In the genomic region with DNA sequence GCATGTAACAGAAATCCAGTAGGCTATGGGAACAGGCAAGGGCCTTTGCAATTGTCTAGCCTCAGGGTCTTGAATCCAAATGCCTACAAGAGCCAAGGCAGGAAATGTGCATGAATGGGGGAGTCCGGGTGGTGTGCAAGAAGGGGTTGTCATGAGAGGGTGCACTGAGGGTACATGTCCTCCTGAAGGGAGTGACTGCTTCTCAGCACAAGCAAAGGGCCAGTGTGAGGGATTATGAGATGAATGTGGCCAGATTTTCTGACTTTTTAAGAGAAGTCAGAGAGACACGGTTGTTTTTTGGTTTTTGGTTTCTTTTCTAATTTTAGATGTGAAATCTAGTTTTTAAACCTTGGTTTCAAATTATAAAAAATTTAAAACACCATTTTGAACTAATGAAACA, we compare ENCODE assay signal across 13 cellular contexts.
DNase-seq lines count a peak whose midpoint lies in the region; ATAC-seq and TF ChIP-seq lines count a peak whose summit lies in the region.
"Had no signal": no experiment of that assay in that cellular context is flagged by ENCODE, and none has a peak within 500 bp of the region (broad histone marks: within the 10 kb centered on the region; RNA-seq: fewer than 3 reads in every experiment).

No MANE protein-coding gene starts in this region.

- H3K4me1 Mint-ChIP-seq in CD14-positive monocyte: peaks cover 16% of the 10 kb centered on the region
- H3K4me1 Mint-ChIP-seq: activated CD4-positive, alpha-beta T cell treated with anti-CD3 and anti-CD28 coated beads for 36 hours had no signal

- H3K9me3 ChIP-seq in effector memory CD4-positive, alpha-beta T cell (ENCODE audit: control insufficient read depth, low read length): no peaks in the 10 kb centered on the region
- H3K9me3 ChIP-seq: breast epithelium had no signal

- H3K27ac Mint-ChIP-seq in CD14-positive monocyte: no peak overlapping the region
- H3K27ac Mint-ChIP-seq: activated CD4-positive, alpha-beta T cell treated with anti-CD3 and anti-CD28 coated beads for 36 hours; activated T-helper 2 cell treated with anti-CD3 and anti-CD28 coated beads, Interferon-gamma antibody, Interleukin-2, Interleukin-4, amounts not matched to agents 10 μg/mL and 5 μg/mL and 100 μg/mL, durations not matched to agents 14 hours and 24 hours and 36 hours; B cell had no signal

- H3K36me3 Mint-ChIP-seq in CD14-positive monocyte: no peaks in the 10 kb centered on the region

- no peak overlapping the region for H3K4me3 ChIP-seq in effector memory CD4-positive, alpha-beta T cell (ENCODE audit: insufficient read depth, low read depth, low read length, poor library complexity, severe bottlenecking)
- H3K4me3 ChIP-seq: breast epithelium had no signal

- no peak overlapping the region for H3K27ac ChIP-seq in effector memory CD4-positive, alpha-beta T cell (ENCODE audit: insufficient read depth, low read length, poor library complexity, severe bottlenecking)
- H3K27ac ChIP-seq: breast epithelium, epithelial cell of prostate had no signal

- H3K27me3 ChIP-seq in effector memory CD4-positive, alpha-beta T cell (replicated peaks; ENCODE audit: control insufficient read depth, insufficient read depth, low read length, poor library complexity, severe bottlenecking): no peaks in the 10 kb centered on the region
- H3K27me3 ChIP-seq: breast epithelium had no signal

- no peaks in the 10 kb centered on the region for H3K36me3 ChIP-seq in effector memory CD4-positive, alpha-beta T cell (ENCODE audit: control insufficient read depth, insufficient read depth, low read length)
- H3K36me3 ChIP-seq: breast epithelium had no signal

- peaks cover 0 to 6% (median 5%) of the 10 kb centered on the region in 3 donors for H3K27me3 Mint-ChIP-seq in CD14-positive monocyte (ENCODE audit: low read depth in 3 of 3)
- H3K27me3 Mint-ChIP-seq: B cell had no signal

- H3K4me3 Mint-ChIP-seq in CD14-positive monocyte: no peak overlapping the region
- H3K4me3 Mint-ChIP-seq: activated CD4-positive, alpha-beta T cell treated with anti-CD3 and anti-CD28 coated beads for 36 hours; B cell had no signal

- peaks cover 0 to 3% (median 0%) of the 10 kb centered on the region in 7 donors for H3K9me3 Mint-ChIP-seq in CD14-positive monocyte
- H3K9me3 Mint-ChIP-seq: activated T-helper 2 cell treated with anti-CD3 and anti-CD28 coated beads, Interferon-gamma antibody, Interleukin-2, Interleukin-4, amounts not matched to agents 10 μg/mL and 5 μg/mL and 100 μg/mL, durations not matched to agents 14 hours and 24 hours and 36 hours had no signal

- intact Hi-C loops in CD14-positive monocyte (cut with micrococcal nuclease): loop anchor here in 1 of 2 donors (10.0 kb wide), 2 partner anchors 46 to 76 kb away; partner anchors contain the start of gene LSM6

- ATAC-seq in GM18508 (IDR thresholded peaks at IDR 0.05; ENCODE audit: insufficient read depth, unreplicated experiment): peak; percentile 34
- peak; percentile 60 for ATAC-seq in GM19468 (IDR thresholded peaks at IDR 0.05; ENCODE audit: extremely low read depth, unreplicated experiment)
- ATAC-seq in HG02885 (IDR thresholded peaks at IDR 0.05; ENCODE audit: poor library complexity, unreplicated experiment): peak; percentile 79
- ATAC-seq in HG03565 (IDR thresholded peaks at IDR 0.05; ENCODE audit: unreplicated experiment): peak; percentile 54

- no peaks in the 10 kb centered on the region for H3K4me1 ChIP-seq in effector memory CD4-positive, alpha-beta T cell (ENCODE audit: control insufficient read depth, insufficient read depth, low read length, poor library complexity, severe bottlenecking)
- H3K4me1 ChIP-seq: breast epithelium had no signal

- no peak for TF ChIP-seq CTCF in CD14-positive monocyte (IDR thresholded peaks at IDR 0.05)

- DNase-seq in retina (no peak), CD14-positive monocyte (ENCODE audit: low spot score) (no peak), middle frontal gyrus (ENCODE audit: extremely low spot score, low spot score) (no peak)
- no peak for DNase-seq in effector memory CD4-positive, alpha-beta T cell
- DNase-seq: activated CD4-positive, alpha-beta T cell treated with anti-CD3 and anti-CD28 coated beads for 36 hours had no signal
